9 cellular contexts compared by ENCODE assay signal in genomic region chr15:63860161-63860954, GRCh38. TPM values are rescaled to one million over a fixed set of nuclear protein-coding genes. Genes with fewer than 3 reads are reported as not detected.
DNase-seq lines count a peak whose midpoint lies in the region; ATAC-seq and TF ChIP-seq lines count a peak whose summit lies in the region.
"Had no signal": no experiment of that assay in that cellular context is flagged by ENCODE, and none has a peak within 500 bp of the region (broad histone marks: within the 10 kb centered on the region; RNA-seq: fewer than 3 reads in every experiment).

No MANE protein-coding gene starts in this region.

- intact Hi-C loops in activated naive CD4-positive, alpha-beta T cell treated with anti-CD3 and anti-CD28 coated beads for 36 hours (cut with micrococcal nuclease): loop anchor here (1.0 to 2.0 kb wide), 3 partner anchors 10 to 30 kb away; partner anchors contain the start of gene HERC1

- H3K27ac ChIP-seq in hepatocyte: no peak overlapping the region

- H3K79me2 ChIP-seq in hepatocyte: no peaks in the 10 kb centered on the region

- no peaks in the 10 kb centered on the region for H3K36me3 Mint-ChIP-seq in activated naive CD4-positive, alpha-beta T cell treated with anti-CD3 and anti-CD28 coated beads for 36 hours (ENCODE audit: low read depth)

- no peak overlapping the region for H2AFZ ChIP-seq in hepatocyte

- WGBS in hepatocyte (ENCODE audit: low lambda C conversion rate, missing lambda C conversion rate): 75% methylated on average over 5 of the region's 5 CpGs

- no peaks in the 10 kb centered on the region for H3K27me3 ChIP-seq in hepatocyte

- peak; percentile 57 for ATAC-seq in GM21423 (IDR thresholded peaks at IDR 0.05; ENCODE audit: unreplicated experiment)

- H3K9me3 Mint-ChIP-seq in activated naive CD4-positive, alpha-beta T cell treated with anti-CD3 and anti-CD28 coated beads for 36 hours: no peaks in the 10 kb centered on the region

- peak overlapping the region; percentile 32 for H3K4me3 Mint-ChIP-seq in activated naive CD4-positive, alpha-beta T cell treated with anti-CD3 and anti-CD28 coated beads for 36 hours

- TF ChIP-seq CTCF in hepatocyte (IDR thresholded peaks at IDR 0.05; ENCODE audit: poor library complexity): no peak

- no peak overlapping the region for H3K4me3 ChIP-seq in hepatocyte

- H3K9me3 ChIP-seq in hepatocyte (ENCODE audit: low read depth): no peaks in the 10 kb centered on the region

- H3K4me1 Mint-ChIP-seq in activated naive CD4-positive, alpha-beta T cell treated with anti-CD3 and anti-CD28 coated beads for 36 hours (ENCODE audit: low read depth): peaks cover 55% of the 10 kb centered on the region

- peak; percentile 39 for DNase-seq in T-helper 9 cell
- peak; percentile 82 for DNase-seq in activated naive CD4-positive, alpha-beta T cell treated with anti-CD3 and anti-CD28 coated beads for 36 hours
- DNase-seq in stimulated activated CD4-positive, alpha-beta T cell treated with anti-CD3 and anti-CD28 coated beads, TNF-alpha, amount 100 ng/mL, for 1 hour (ENCODE audit: low read depth in 3 of 3, low spot score in 1 of 3): peak in 2 of 3 donors; percentile 22 to 33
- no peak for DNase-seq in D341Med (ENCODE audit: low spot score)
- DNase-seq in RKO (ENCODE audit: low spot score): no peak
- DNase-seq in SIG-M5 treated with dmso at 0.1 percent for 504 hours (lab: John Stamatoyannopoulos, UW; ENCODE audit: unreplicated experiment): no peak
- no peak for DNase-seq in hepatocyte (ENCODE audit: low spot score)
- DNase-seq: NCI-H187 had no signal

- no peaks in the 10 kb centered on the region for H3K27me3 Mint-ChIP-seq in activated naive CD4-positive, alpha-beta T cell treated with anti-CD3 and anti-CD28 coated beads for 36 hours (ENCODE audit: low read depth)

- H3K27ac Mint-ChIP-seq in activated naive CD4-positive, alpha-beta T cell treated with anti-CD3 and anti-CD28 coated beads for 36 hours: peak overlapping the region; percentile 89

- H3K9me2 ChIP-seq in hepatocyte (replicated peaks; ENCODE audit: insufficient read depth): no peaks in the 10 kb centered on the region

- no peaks in the 10 kb centered on the region for H4K20me1 ChIP-seq in hepatocyte (ENCODE audit: insufficient read depth, poor library complexity, severe bottlenecking)

- no peaks in the 10 kb centered on the region for H3K36me3 ChIP-seq in hepatocyte (replicated peaks; ENCODE audit: insufficient read depth, low read depth)

- CTCF ChIA-PET in activated naive CD4-positive, alpha-beta T cell treated with anti-CD3 and anti-CD28 coated beads for 36 hours (lab: Charles Lee): interaction anchor here (0.9 kb wide), 1 partner anchor 32 kb away, joined by 5 read pairs; no protein-coding TSS in a partner anchor

- peaks cover 3% of the 10 kb centered on the region for H3K4me1 ChIP-seq in hepatocyte (ENCODE audit: insufficient read depth)

- no peak overlapping the region for H3K4me2 ChIP-seq in hepatocyte

RNA-seq across cellular contexts. Expression of gene HERC1, which starts 26.6 kb away (rescaled TPM):
- 10 to 100 TPM; 64.6 to 68.3 TPM for total RNA-seq in activated naive CD4-positive, alpha-beta T cell treated with anti-CD3 and anti-CD28 coated beads for 36 hours
- total RNA-seq in hepatocyte: 70.1 and 86.1 TPM in 2 replicates
- polyA plus RNA-seq in hepatocyte: 18.0 and 24.6 TPM in 2 replicates

Comparison
In these comparisons a context has a peak if more than half of its experiments do, and no peak if none do; other contexts are left out.
1. DNase-seq: peak in T-helper 9 cell (single experiment), activated naive CD4-positive, alpha-beta T cell treated with anti-CD3 and anti-CD28 coated beads for 36 hours (single experiment) and stimulated activated CD4-positive, alpha-beta T cell treated with anti-CD3 and anti-CD28 coated beads, TNF-alpha, amount 100 ng/mL, for 1 hour (2 of 3); none in D341Med (single experiment), RKO (single experiment), SIG-M5 treated with dmso at 0.1 percent for 504 hours (single experiment) and hepatocyte (single experiment).